34 cellular contexts compared by ENCODE assay signal in genomic region chrX:87489071-87489470, GRCh38. TPM values are rescaled to one million over a fixed set of nuclear protein-coding genes. Genes with fewer than 3 reads are reported as not detected.
"Had no signal": no experiment of that assay in that cellular context is flagged by ENCODE, and none has a peak within 500 bp of the region (broad histone marks: within the 10 kb centered on the region; RNA-seq: fewer than 3 reads in every experiment).

No MANE protein-coding gene starts in this region.

- ATAC-seq: activated CD8-positive, alpha-beta T cell treated with anti-CD3 and anti-CD28 coated beads for 36 hours; activated T-cell treated with anti-CD3 and anti-CD28 coated beads, Interleukin-2, amount 50 U/mL, for 4 hours; activated T-helper 17 cell treated with anti-CD3 and anti-CD28 coated beads, Interleukin-2, amount 50 U/mL, for 72 hours; heart left ventricle; left lobe of liver; lower lobe of right lung; natural killer cell; psoas muscle; T-helper 17 cell had no signal

- H3K27me3 Mint-ChIP-seq: activated B cell treated with CpG ODN at 0.5 μM for 24 hours; activated CD8-positive, alpha-beta T cell treated with anti-CD3 and anti-CD28 coated beads for 36 hours; activated T-helper 17 cell treated with anti-CD3 and anti-CD28 coated beads, Interleukin-2, amount 50 U/mL, for 72 hours; T-helper 17 cell had no signal

- H3K4me1 ChIP-seq: esophagus squamous epithelium, heart left ventricle, lower lobe of right lung, neural progenitor cell, parathyroid adenoma, psoas muscle, right atrium auricular region, spleen, tibial nerve had no signal

- H3K4me3 ChIP-seq: esophagus squamous epithelium, heart left ventricle, lower lobe of right lung, neural progenitor cell, psoas muscle, right atrium auricular region, spleen, tibial nerve had no signal

- H3K27ac Mint-ChIP-seq: activated B cell treated with CpG ODN at 0.5 μM for 24 hours; activated CD8-positive, alpha-beta T cell treated with anti-CD3 and anti-CD28 coated beads for 36 hours; activated T-helper 17 cell treated with anti-CD3 and anti-CD28 coated beads, Interleukin-2, amount 50 U/mL, for 72 hours; endodermal cell; immature natural killer cell; natural killer cell; neural progenitor cell; T-helper 17 cell had no signal

- H3K9me3 Mint-ChIP-seq: activated CD8-positive, alpha-beta T cell treated with anti-CD3 and anti-CD28 coated beads for 36 hours; activated T-cell treated with anti-CD3 and anti-CD28 coated beads, Interleukin-2, amount 50 U/mL, for 4 hours; activated T-helper 17 cell treated with anti-CD3 and anti-CD28 coated beads, Interleukin-2, amount 50 U/mL, for 72 hours; endodermal cell; immature natural killer cell; neural progenitor cell had no signal

- H3K4me1 Mint-ChIP-seq: activated B cell treated with CpG ODN at 0.5 μM for 24 hours; activated T-helper 17 cell treated with anti-CD3 and anti-CD28 coated beads, Interleukin-2, amount 50 U/mL, for 72 hours; endodermal cell; immature natural killer cell; natural killer cell; neural progenitor cell; T-helper 17 cell had no signal

- H3K9me3 ChIP-seq: esophagus squamous epithelium, heart left ventricle, lower lobe of right lung, psoas muscle, right atrium auricular region, SK-N-SH, spleen, tibial nerve had no signal

- H3K36me3 Mint-ChIP-seq: immature natural killer cell, natural killer cell, neural progenitor cell had no signal

- H3K4me3 Mint-ChIP-seq: activated B cell treated with CpG ODN at 0.5 μM for 24 hours; activated CD8-positive, alpha-beta T cell treated with anti-CD3 and anti-CD28 coated beads for 36 hours; activated T-cell treated with anti-CD3 and anti-CD28 coated beads, Interleukin-2, amount 50 U/mL, for 4 hours; activated T-helper 17 cell treated with anti-CD3 and anti-CD28 coated beads, Interleukin-2, amount 50 U/mL, for 72 hours; endodermal cell; immature natural killer cell; natural killer cell; neural progenitor cell; T-helper 17 cell had no signal

- DNase-seq: activated B cell treated with CpG ODN at 0.5 μM for 24 hours; activated CD4-positive, alpha-beta T cell treated with anti-CD3 and anti-CD28 coated beads, Interleukin-2, amount 50 U/mL, for 1 hour; activated CD8-positive, alpha-beta T cell treated with anti-CD3 and anti-CD28 coated beads for 36 hours; activated gamma-delta T cell treated with Interleukin-2 at 50 U/mL for 16 hours; activated naive CD4-positive, alpha-beta T cell treated with anti-CD3 and anti-CD28 coated beads, Interleukin-2, amount 50 U/mL, for 16 hours; activated T-cell treated with anti-CD3 and anti-CD28 coated beads, Interleukin-2, amount 50 U/mL, for 4 hours; amygdala; cortex of kidney; endodermal cell; esophagus squamous epithelium; foreskin fibroblast; heart left ventricle; hypothalamus; immature natural killer cell; kidney glomerular epithelial cell; lower lobe of right lung; mesendoderm; natural killer cell; occipital lobe; psoas muscle; SK-N-SH; spleen; stimulated activated naive CD4-positive, alpha-beta T cell treated with Interleukin-2 at 50 U/mL for 16 hours; SW 1271; T-helper 17 cell; T1000 had no signal

- H3K27me3 ChIP-seq: esophagus squamous epithelium, heart left ventricle, neural progenitor cell, right atrium auricular region had no signal

- H3K27ac ChIP-seq: epithelial cell of prostate, esophagus squamous epithelium, heart left ventricle, lower lobe of right lung, neural progenitor cell, parathyroid adenoma, psoas muscle, right atrium auricular region, spleen, tibial nerve had no signal

- H3K36me3 ChIP-seq: esophagus squamous epithelium, heart left ventricle, lower lobe of right lung, neural progenitor cell, right atrium auricular region, spleen, tibial nerve had no signal

RNA-seq across cellular contexts. Expression of gene KLHL4, which starts 28.5 kb away (rescaled TPM):
- total RNA-seq: activated B cell treated with CpG ODN at 0.5 μM for 24 hours; activated CD8-positive, alpha-beta T cell treated with anti-CD3 and anti-CD28 coated beads for 36 hours; activated T-helper 17 cell treated with anti-CD3 and anti-CD28 coated beads, Interleukin-2, amount 50 U/mL, for 72 hours; mononuclear cell; natural killer cell; T-helper 17 cell had no signal
